ENCODE assay signal across 21 cellular contexts in the genomic region with DNA sequence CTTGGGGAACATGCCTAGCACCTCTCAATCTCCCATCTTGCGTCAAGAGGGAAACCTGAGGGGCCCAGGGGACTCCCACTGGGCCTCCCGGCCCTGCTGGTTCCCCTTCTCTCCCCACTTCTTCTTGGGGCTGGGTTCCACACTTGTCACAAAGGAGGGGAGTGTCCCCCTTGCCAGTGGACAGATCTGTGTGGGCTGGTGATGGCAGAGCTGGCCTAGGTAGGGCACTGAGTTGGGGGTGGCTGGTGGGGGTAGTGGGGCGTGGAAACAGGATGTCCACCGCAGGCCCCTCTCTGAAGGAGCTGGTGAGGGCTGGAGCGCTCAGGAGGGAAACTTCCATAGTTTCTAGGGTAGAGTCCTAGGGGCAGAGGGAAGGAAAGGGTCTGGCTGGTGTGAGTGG.
DNase-seq lines count a peak whose midpoint lies in the region; ATAC-seq and TF ChIP-seq lines count a peak whose summit lies in the region.
"Had no signal": no experiment of that assay in that cellular context is flagged by ENCODE, and none has a peak within 500 bp of the region (broad histone marks: within the 10 kb centered on the region; RNA-seq: fewer than 3 reads in every experiment).

No MANE protein-coding gene starts in this region.

- intact Hi-C loops in Caco-2 (cut with micrococcal nuclease; ENCODE audit: unreplicated experiment) (loop anchor here (5.0 kb wide), 1 partner anchor 111 kb away; no protein-coding TSS in a partner anchor), A673 (cut with micrococcal nuclease; ENCODE audit: unreplicated experiment) (loop anchor here (10.0 kb wide), 1 partner anchor 148 kb away; no protein-coding TSS in a partner anchor)

- H3K9me3 Mint-ChIP-seq in Caco-2 (ENCODE audit: unreplicated experiment) (peaks cover 12% of the 10 kb centered on the region), nephron (peaks cover 3% of the 10 kb centered on the region)
- H3K9me3 Mint-ChIP-seq in stimulated activated naive B cell treated with anti-CD40 and anti-IgM and Interleukin-4, amounts not matched to agents 10 μg/mL and 1 μg/mL and 100 μg/mL, for 72 hours = no peaks in the 10 kb centered on the region
- H3K9me3 Mint-ChIP-seq: activated B cell treated with CpG ODN at 0.5 μM for 24 hours; activated naive CD4-positive, alpha-beta T cell treated with anti-CD3 and anti-CD28 coated beads, Interleukin-2, amount 50 U/mL, for 24 hours had no signal

- H3K4me1 ChIP-seq in Caco-2 (peaks cover 94% of the 10 kb centered on the region), adipocyte (ENCODE audit: control insufficient read depth, insufficient read depth, low read length) (peaks cover 25% of the 10 kb centered on the region), A673 (ENCODE audit: insufficient read depth, low read length, poor library complexity, severe bottlenecking) (no peaks in the 10 kb centered on the region)

- H3K27me3 ChIP-seq in Caco-2 (replicated peaks; ENCODE audit: control insufficient read depth, insufficient read depth, low read length) (no peaks in the 10 kb centered on the region), adipocyte (replicated peaks; ENCODE audit: control insufficient read depth, insufficient read depth, low read length) (no peaks in the 10 kb centered on the region), A673 (replicated peaks; ENCODE audit: insufficient read depth, low read depth, low read length, poor library complexity) (no peaks in the 10 kb centered on the region)

- H3K9me3 ChIP-seq in Caco-2 = no peaks in the 10 kb centered on the region
- H3K9me3 ChIP-seq in adipocyte (ENCODE audit: control insufficient read depth, low read length) = no peaks in the 10 kb centered on the region
- no peaks in the 10 kb centered on the region for H3K9me3 ChIP-seq in A673 (ENCODE audit: low read depth, low read length, poor library complexity, severe bottlenecking)
- H3K9me3 ChIP-seq: HAP-1, thoracic aorta had no signal

- H3K27ac ChIP-seq in A673 (ENCODE audit: low read depth, low read length, poor library complexity, severe bottlenecking) = no peak overlapping the region
- H3K27ac ChIP-seq: coronary artery, SK-N-MC, thoracic aorta had no signal

- peak overlapping the region; percentile 90 for H3K9ac ChIP-seq in adipocyte (ENCODE audit: low read length)

- no peak for TF ChIP-seq CTCF in Caco-2 (IDR thresholded peaks at IDR 0.05; ENCODE audit: insufficient read depth in 1 of 2, low read depth in 1 of 2, low read length in 1 of 2, severe bottlenecking in 1 of 2, unreplicated experiment in 1 of 2)
- no peak for TF ChIP-seq CTCF in nephron (IDR thresholded peaks at IDR 0.05; ENCODE audit: unreplicated experiment in 3 of 3)
- no peak for TF ChIP-seq CTCF in A673 (conservative IDR thresholded peaks at IDR 0.05; ENCODE audit: low read depth, low read length)

- peak; percentile 27 to 29 for ATAC-seq in stimulated activated naive B cell treated with anti-CD40 and anti-IgM and Interleukin-4, amounts not matched to agents 10 μg/mL and 1 μg/mL and 100 μg/mL, for 72 hours (replicated peaks)
- ATAC-seq: activated CD8-positive, alpha-beta T cell treated with anti-CD3 and anti-CD28 coated beads, Interleukin-2, amount 10 ng/mL, durations not matched to agents 7 days and 5 days; left colon had no signal

- DNase-seq in Caco-2 = no peak
- no peak for DNase-seq in adipocyte (ENCODE audit: low read depth)
- DNase-seq in stimulated activated naive B cell treated with anti-CD40 and anti-IgM and Interleukin-4, amounts not matched to agents 10 μg/mL and 1 μg/mL and 100 μg/mL, for 72 hours = no peak
- no peak for DNase-seq in A673 (ENCODE audit: low spot score)
- no peak for DNase-seq in NCI-H2171 (lab: John Stamatoyannopoulos, UW)
- DNase-seq in NCI-H1092 (lab: John Stamatoyannopoulos, UW) = no peak
- DNase-seq: activated B cell treated with CpG ODN at 0.5 μM for 24 hours; activated CD8-positive, alpha-beta T cell treated with anti-CD3 and anti-CD28 coated beads, Interleukin-2, amount 10 ng/mL, durations not matched to agents 7 days and 5 days; Kasumi-1; left colon; midbrain; NCI-H1092 treated with DMSO at 0.1 percent for 48 hours; NCI-H2081; NCI-H510A; T-helper 9 cell had no signal

- no peak overlapping the region for H3K4me3 Mint-ChIP-seq in Caco-2 (ENCODE audit: unreplicated experiment)
- H3K4me3 Mint-ChIP-seq in nephron = no peak overlapping the region
- no peak overlapping the region for H3K4me3 Mint-ChIP-seq in stimulated activated naive B cell treated with anti-CD40 and anti-IgM and Interleukin-4, amounts not matched to agents 10 μg/mL and 1 μg/mL and 100 μg/mL, for 72 hours
- H3K4me3 Mint-ChIP-seq: activated B cell treated with CpG ODN at 0.5 μM for 24 hours; activated CD8-positive, alpha-beta T cell treated with anti-CD3 and anti-CD28 coated beads, Interleukin-2, amount 10 ng/mL, durations not matched to agents 7 days and 5 days; activated naive CD4-positive, alpha-beta T cell treated with anti-CD3 and anti-CD28 coated beads, Interleukin-2, amount 50 U/mL, for 24 hours had no signal

- H3K36me3 Mint-ChIP-seq in Caco-2 (ENCODE audit: insufficient read depth, unreplicated experiment) (peaks cover 19% of the 10 kb centered on the region), nephron (ENCODE audit: low read depth) (no peaks in the 10 kb centered on the region)
- H3K36me3 Mint-ChIP-seq in stimulated activated naive B cell treated with anti-CD40 and anti-IgM and Interleukin-4, amounts not matched to agents 10 μg/mL and 1 μg/mL and 100 μg/mL, for 72 hours = no peaks in the 10 kb centered on the region
- H3K36me3 Mint-ChIP-seq: activated naive CD4-positive, alpha-beta T cell treated with anti-CD3 and anti-CD28 coated beads, Interleukin-2, amount 50 U/mL, for 24 hours had no signal

- BruUV-seq in Caco-2 (replicated peaks; lab: Mats Ljungman, UMichigan) = no TSS peak
- no TSS peak for BruUV-seq in A673 (replicated peaks; lab: Mats Ljungman, UMichigan)

- POLR2A ChIA-PET in Caco-2 (lab: Charles Lee) = interaction anchor here (1.8 kb wide), 1 partner anchor 185 kb away, joined by 4 read pairs; no protein-coding TSS in a partner anchor
- POLR2A ChIA-PET in A673 (lab: Charles Lee; ENCODE audit: low non-redundant PET) = no interaction called here

- peak overlapping the region; percentile 84 for H3K27ac Mint-ChIP-seq in Caco-2 (ENCODE audit: unreplicated experiment)
- peak overlapping the region; percentile 74 to 92 (median 91) for H3K27ac Mint-ChIP-seq in nephron
- H3K27ac Mint-ChIP-seq in stimulated activated naive B cell treated with anti-CD40 and anti-IgM and Interleukin-4, amounts not matched to agents 10 μg/mL and 1 μg/mL and 100 μg/mL, for 72 hours = no peak overlapping the region
- H3K27ac Mint-ChIP-seq: activated B cell treated with CpG ODN at 0.5 μM for 24 hours; activated CD8-positive, alpha-beta T cell treated with anti-CD3 and anti-CD28 coated beads, Interleukin-2, amount 10 ng/mL, durations not matched to agents 7 days and 5 days; activated naive CD4-positive, alpha-beta T cell treated with anti-CD3 and anti-CD28 coated beads, Interleukin-2, amount 50 U/mL, for 24 hours had no signal

- H3K27me3 Mint-ChIP-seq in Caco-2 (ENCODE audit: insufficient read depth, unreplicated experiment) (no peaks in the 10 kb centered on the region), nephron (ENCODE audit: low read depth) (peaks cover 7% of the 10 kb centered on the region)
- peaks cover 4 to 16% of the 10 kb centered on the region in 2 donors for H3K27me3 Mint-ChIP-seq in stimulated activated naive B cell treated with anti-CD40 and anti-IgM and Interleukin-4, amounts not matched to agents 10 μg/mL and 1 μg/mL and 100 μg/mL, for 72 hours
- H3K27me3 Mint-ChIP-seq: activated naive CD4-positive, alpha-beta T cell treated with anti-CD3 and anti-CD28 coated beads, Interleukin-2, amount 50 U/mL, for 24 hours had no signal

- peaks cover 74% of the 10 kb centered on the region for H3K4me1 Mint-ChIP-seq in Caco-2 (ENCODE audit: low read depth, unreplicated experiment)
- peaks cover 48% of the 10 kb centered on the region for H3K4me1 Mint-ChIP-seq in nephron
- peaks cover 26 to 50% of the 10 kb centered on the region in 2 donors for H3K4me1 Mint-ChIP-seq in stimulated activated naive B cell treated with anti-CD40 and anti-IgM and Interleukin-4, amounts not matched to agents 10 μg/mL and 1 μg/mL and 100 μg/mL, for 72 hours

- no peak overlapping the region for H3K4me3 ChIP-seq in Caco-2 (ENCODE audit: low read depth, low read length)
- H3K4me3 ChIP-seq in adipocyte (ENCODE audit: low read length) = no peak overlapping the region
- no peak overlapping the region for H3K4me3 ChIP-seq in A673 (ENCODE audit: low read depth, low read length, poor library complexity, severe bottlenecking)
- H3K4me3 ChIP-seq: coronary artery, HAP-1, SK-N-MC, thoracic aorta had no signal

- no peaks in the 10 kb centered on the region; the same call in 1 of the 2 replicates for H3K36me3 ChIP-seq in Caco-2 (ENCODE audit: control insufficient read depth, insufficient read depth, low read length)
- no peaks in the 10 kb centered on the region for H3K36me3 ChIP-seq in adipocyte (ENCODE audit: control insufficient read depth, insufficient read depth, low read length, severe bottlenecking)
- H3K36me3 ChIP-seq in A673 (ENCODE audit: insufficient read depth, low read length, poor library complexity, severe bottlenecking) = no peaks in the 10 kb centered on the region
- H3K36me3 ChIP-seq: HAP-1, thoracic aorta had no signal

- CTCF ChIA-PET in Caco-2 (lab: Charles Lee) = interaction anchor here (0.6 to 3.0 kb wide), 4 partner anchors 24 to 251 kb away, joined by 4 to 39 read pairs (median 7); partner anchors contain the start of gene ZFP36L2
- CTCF ChIA-PET in A673 (lab: Charles Lee) = interaction anchor here (0.5 to 2.9 kb wide), 3 partner anchors 251 to 562 kb away, joined by 3 to 14 read pairs (median 3); partner anchors contain the start of gene ZFP36L2
